Comparison of ENCODE assay signal across 19 cellular contexts in genomic region chr16:69926241-69926640, GRCh38. TPM values are rescaled to one million over a fixed set of nuclear protein-coding genes. Genes with fewer than 3 reads are reported as not detected.
DNase-seq lines count a peak whose midpoint lies in the region; ATAC-seq, FAIRE-seq and TF ChIP-seq lines count a peak whose summit lies in the region.
"Had no signal": no experiment of that assay in that cellular context is flagged by ENCODE, and none has a peak within 500 bp of the region (broad histone marks: within the 10 kb centered on the region; RNA-seq: fewer than 3 reads in every experiment).

No MANE protein-coding gene starts in this region.

- no peak overlapping the region for H3K4me3 Mint-ChIP-seq in WTC11
- H3K4me3 Mint-ChIP-seq: activated CD4-positive, alpha-beta memory T cell treated with anti-CD3 and anti-CD28 coated beads for 36 hours; T-cell had no signal

- H3K79me2 ChIP-seq in GM23248 (ENCODE audit: insufficient read depth): peaks cover 33% of the 10 kb centered on the region

- H3K36me3 Mint-ChIP-seq in WTC11: peaks cover 3% of the 10 kb centered on the region

- no peaks in the 10 kb centered on the region for H3K9me3 ChIP-seq in GM23248 (ENCODE audit: low read depth)
- no peaks in the 10 kb centered on the region for H3K9me3 ChIP-seq in kidney (ENCODE audit: control insufficient read depth in 1 of 2, low read length in 2 of 2)

- H3K4me1 ChIP-seq in GM23248 (ENCODE audit: insufficient read depth) (peaks cover 36% of the 10 kb centered on the region), kidney (ENCODE audit: control insufficient read depth in 1 of 2, insufficient read depth in 1 of 2, low read depth in 1 of 2, low read length in 2 of 2) (peaks cover 11 to 12% of the 10 kb centered on the region in 2 donors)

- intact Hi-C loops in kidney (cut with DNase I): no loop called here

- H3K27ac ChIP-seq in GM23248: no peak overlapping the region
- peak overlapping the region in 1 of 2 donors; percentile 93 for H3K27ac ChIP-seq in kidney (ENCODE audit: low read depth in 2 of 2, low read length in 2 of 2)
- H3K27ac ChIP-seq: brain microvascular endothelial cell, HL-60, WERI-Rb-1 had no signal

- in situ Hi-C loops in GM23248 (cut with MboI): loop anchor here (5.0 kb wide), 1 partner anchor 124 kb away; no protein-coding TSS in a partner anchor

- peak overlapping the region; percentile 78 for H3K4me2 ChIP-seq in GM23248 (ENCODE audit: unreplicated experiment)

- peaks cover 7% of the 10 kb centered on the region; the same call in 1 of the 2 replicates for H3F3A ChIP-seq in GM23248 (ENCODE audit: insufficient read depth)

- H3K9ac ChIP-seq in GM23248 (no peak overlapping the region), kidney (ENCODE audit: low read length in 2 of 2) (peak overlapping the region in 1 of 2 donors; percentile 57)

- no peak for FAIRE-seq in kidney (lab: Jason Lieb, UNC)

- no peaks in the 10 kb centered on the region for H3K9me2 ChIP-seq in GM23248 (ENCODE audit: insufficient read depth)

- H3K36me3 ChIP-seq in GM23248 (ENCODE audit: low read depth) (no peaks in the 10 kb centered on the region), kidney (ENCODE audit: control insufficient read depth in 1 of 2, insufficient read depth in 2 of 2, low read length in 2 of 2) (peaks cover 0 to 17% of the 10 kb centered on the region in 2 donors)
- H3K36me3 ChIP-seq: WERI-Rb-1 had no signal

- no peak overlapping the region for H2AFZ ChIP-seq in GM23248

- no peaks in the 10 kb centered on the region for H3K27me3 ChIP-seq in GM23248 (replicated peaks; ENCODE audit: insufficient read depth)
- H3K27me3 ChIP-seq: brain microvascular endothelial cell had no signal

- CTCF ChIA-PET in WTC11 (lab: Charles Lee): interaction anchor here (1.9 kb wide), 1 partner anchor 131 kb away, joined by 5 read pairs; no protein-coding TSS in a partner anchor

- 91 to 94% methylated on average over 8 of the region's 8 CpGs for WGBS in GM23248 (ENCODE audit: low coverage in 1 of 2, low lambda C conversion rate in 2 of 2, missing lambda C conversion rate in 2 of 2), 2 experiments

- H3K4me3 ChIP-seq in GM23248: peak overlapping the region; percentile 67
- H3K4me3 ChIP-seq in kidney (ENCODE audit: low read length in 2 of 2): peak overlapping the region; percentile 53 to 65

- POLR2A ChIA-PET in WTC11 (lab: Charles Lee): no interaction called here

- DNase-seq in GM23248: no peak
- no peak for DNase-seq in WTC11 (ENCODE audit: low spot score)
- DNase-seq in kidney: no peak
- peak; percentile 39 for DNase-seq in superior temporal gyrus (ENCODE audit: extremely low spot score)
- DNase-seq in GDM1 (lab: John Stamatoyannopoulos, UW): no peak
- DNase-seq in hepatic stellate cell (ENCODE audit: low spot score): no peak
- no peak for DNase-seq in HPDE6-E6E7 (ENCODE audit: extremely low spot score)
- DNase-seq in retina: no peak
- DNase-seq: activated CD4-positive, alpha-beta memory T cell treated with anti-CD3 and anti-CD28 coated beads for 36 hours; activated naive CD4-positive, alpha-beta T cell treated with anti-CD3 and anti-CD28 coated beads, Interleukin-2, amount 50 U/mL, for 16 hours; activated T-cell treated with anti-CD3 and anti-CD28 coated beads, Interleukin-2, amount 50 U/mL, for 1 hour; effector CD4-positive, alpha-beta T cell; islet precursor cell; KBM-7; NCI-H1092; T-cell; WERI-Rb-1 had no signal

- ATAC-seq in WTC11: no peak
- ATAC-seq: T-cell had no signal

- no peaks in the 10 kb centered on the region for H4K20me1 ChIP-seq in GM23248 (ENCODE audit: insufficient read depth)

- H3K4me1 Mint-ChIP-seq in WTC11: peaks cover 31% of the 10 kb centered on the region
- H3K4me1 Mint-ChIP-seq: T-cell had no signal

- peak overlapping the region; percentile 77; the same call in 1 of the 2 replicates for H3K27ac Mint-ChIP-seq in WTC11
- H3K27ac Mint-ChIP-seq: activated CD4-positive, alpha-beta memory T cell treated with anti-CD3 and anti-CD28 coated beads for 36 hours; T-cell had no signal

- H3K9me3 Mint-ChIP-seq in WTC11: no peaks in the 10 kb centered on the region
- H3K9me3 Mint-ChIP-seq: activated CD4-positive, alpha-beta memory T cell treated with anti-CD3 and anti-CD28 coated beads for 36 hours; T-cell had no signal

- no peaks in the 10 kb centered on the region for H3K27me3 Mint-ChIP-seq in WTC11 (ENCODE audit: low read depth)
- H3K27me3 Mint-ChIP-seq: activated CD4-positive, alpha-beta memory T cell treated with anti-CD3 and anti-CD28 coated beads for 36 hours; T-cell had no signal

- TF ChIP-seq CTCF in WTC11 (IDR thresholded peaks at IDR 0.05) (no peak), kidney (IDR thresholded peaks at IDR 0.05; ENCODE audit: borderline replicate concordance, extremely low read depth, insufficient read depth) (no peak)

TF ChIP-seq in WTC11, 78 proteins besides CTCF, POLR2A, EP300 and RAD21 (continues in another document):
- TF ChIP-seq AR (CRISPR knock-in tag; IDR thresholded peaks at IDR 0.05) (no peak), EMX1 (CRISPR knock-in tag; IDR thresholded peaks at IDR 0.05) (no peak), ZNF671 (CRISPR knock-in tag; IDR thresholded peaks at IDR 0.05) (no peak), ZNF532 (CRISPR knock-in tag; IDR thresholded peaks at IDR 0.05; ENCODE audit: borderline replicate concordance) (no peak), PRRX2 (CRISPR knock-in tag; IDR thresholded peaks at IDR 0.05) (no peak)
- TF ChIP-seq, protein P1, sequence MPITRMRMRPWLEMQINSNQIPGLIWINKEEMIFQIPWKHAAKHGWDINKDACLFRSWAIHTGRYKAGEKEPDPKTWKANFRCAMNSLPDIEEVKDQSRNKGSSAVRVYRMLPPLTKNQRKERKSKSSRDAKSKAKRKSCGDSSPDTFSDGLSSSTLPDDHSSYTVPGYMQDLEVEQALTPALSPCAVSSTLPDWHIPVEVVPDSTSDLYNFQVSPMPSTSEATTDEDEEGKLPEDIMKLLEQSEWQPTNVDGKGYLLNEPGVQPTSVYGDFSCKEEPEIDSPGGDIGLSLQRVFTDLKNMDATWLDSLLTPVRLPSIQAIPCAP (CRISPR knock-in tag; IDR thresholded peaks at IDR 0.05): no peak

RNA-seq across cellular contexts. Expression of gene CLEC18A, which starts 24.9 kb away (rescaled TPM):
- 0.43 TPM in 1 of 2 replicates, not detected in the other for total RNA-seq in GM23248 (2014; rRNA removed; shearing (Covaris generic))
- polyA plus RNA-seq in GM23248 (2016; fragmentation: Nextera tagmentation; extraction: Ambion mirVana): 0.10 and 0.13 TPM in 2 replicates
- 0.26 to 0.46 TPM (median 0.46 TPM) in 3 replicates for total RNA-seq in WTC11 (2021)
- total RNA-seq in kidney: 0.85 TPM
- polyA plus RNA-seq in kidney (ENCODE audit: insufficient read depth, low read depth, low replicate concordance): 87.7 TPM
